In genomic region chr2:87519158-87520011, GRCh38 we compare ENCODE assay signal across 8 cellular contexts.
DNase-seq lines count a peak whose midpoint lies in the region; ATAC-seq, FAIRE-seq and TF ChIP-seq lines count a peak whose summit lies in the region.
"Not testable (repeated sequence)": the region's sequence is repeated elsewhere in the genome, so short reads cannot be mapped to it uniquely, and the experiment has no call there.

No MANE protein-coding gene starts in this region.

- H3K4me3 Mint-ChIP-seq in activated CD4-positive, alpha-beta T cell treated with anti-CD3 and anti-CD28 coated beads, Interleukin-2, amount 10 ng/mL, durations not matched to agents 24 days and 14 days: not testable (repeated sequence)

- peaks cover 23% of the 10 kb centered on the region for H3K4me1 Mint-ChIP-seq in activated CD4-positive, alpha-beta T cell treated with anti-CD3 and anti-CD28 coated beads, Interleukin-2, amount 10 ng/mL, durations not matched to agents 24 days and 14 days

- ATAC-seq in GM21367 (IDR thresholded peaks at IDR 0.05; ENCODE audit: unreplicated experiment) (peak; percentile 39), HG02798 (IDR thresholded peaks at IDR 0.05; ENCODE audit: poor library complexity, unreplicated experiment) (peak; percentile 41), left lung (peak; percentile 70)

- peak overlapping the region; percentile 72 for H3K27ac Mint-ChIP-seq in activated CD4-positive, alpha-beta T cell treated with anti-CD3 and anti-CD28 coated beads, Interleukin-2, amount 10 ng/mL, durations not matched to agents 24 days and 14 days

- H3K4me1 ChIP-seq in left lung: not testable (repeated sequence)
- H3K4me1 ChIP-seq in spleen: peaks cover 0 to 29% (median 9%) of the 10 kb centered on the region in 6 donors

- H3K27ac ChIP-seq in HL-60 (replicated peaks) (peak overlapping the region; percentile 64), left lung (peak overlapping the region in 1 of 2 donors; percentile 63), spleen (peak overlapping the region in 5 of 8 donors; percentile 42 to 89 (median 74))

- H3K27me3 Mint-ChIP-seq in activated CD4-positive, alpha-beta T cell treated with anti-CD3 and anti-CD28 coated beads, Interleukin-2, amount 10 ng/mL, durations not matched to agents 24 days and 14 days: not testable (repeated sequence)

- H3K4me3 ChIP-seq in HL-60 (replicated peaks; ENCODE audit: insufficient read depth, low read length); fibroblast of pulmonary artery (replicated peaks; ENCODE audit: low read depth, low read length); left lung; spleen: not testable (repeated sequence)

- intact Hi-C loops in activated CD4-positive, alpha-beta T cell treated with anti-CD3 and anti-CD28 coated beads, Interleukin-2, amount 10 ng/mL, durations not matched to agents 24 days and 14 days (cut with micrococcal nuclease); left lung (cut with DNase I); spleen (cut with DNase I; ENCODE audit: low total_unique reads): not testable (repeated sequence)

- 45 to 69% (median 63%) methylated on average over 2 to 5 of the region's 8 CpGs for WGBS in spleen, 5 donors

- H3K36me3 ChIP-seq in left lung, spleen: not testable (repeated sequence)

- H3K9me3 Mint-ChIP-seq in activated CD4-positive, alpha-beta T cell treated with anti-CD3 and anti-CD28 coated beads, Interleukin-2, amount 10 ng/mL, durations not matched to agents 24 days and 14 days: not testable (repeated sequence)

- DNase-seq in GM12891 (ENCODE audit: insufficient read length, low spot score); activated CD4-positive, alpha-beta T cell treated with anti-CD3 and anti-CD28 coated beads, Interleukin-2, amount 10 ng/mL, durations not matched to agents 24 days and 14 days; spleen: not testable (repeated sequence)
- DNase-seq in HL-60 (ENCODE audit: low read depth in 1 of 2, low spot score in 1 of 2) (peak in 1 of 2 experiments; percentile 65), fibroblast of pulmonary artery (ENCODE audit: low read depth) (peak; percentile 11), left lung (peak; percentile 24 to 31)

- H3K36me3 Mint-ChIP-seq in activated CD4-positive, alpha-beta T cell treated with anti-CD3 and anti-CD28 coated beads, Interleukin-2, amount 10 ng/mL, durations not matched to agents 24 days and 14 days (ENCODE audit: low read depth): peaks cover 33% of the 10 kb centered on the region

- not testable (repeated sequence) for TF ChIP-seq POLR2A in GM12891 (IDR thresholded peaks at IDR 0.05; ENCODE audit: low read depth, low read length); spleen (IDR thresholded peaks at IDR 0.05)

- H3K9me3 ChIP-seq in left lung, spleen: not testable (repeated sequence)

- not testable (repeated sequence) for TF ChIP-seq CTCF in HL-60 (IDR thresholded peaks at IDR 0.05; ENCODE audit: insufficient read depth, low read length); fibroblast of pulmonary artery (IDR thresholded peaks at IDR 0.05; ENCODE audit: low read length, missing control alignments); left lung (IDR thresholded peaks at IDR 0.05); spleen (IDR thresholded peaks at IDR 0.05 in 8 of 11, conservative IDR thresholded peaks at IDR 0.05 in 3 of 11)

- peak; percentile 51 for FAIRE-seq in GM12891 (lab: Jason Lieb, UNC)

- H3K27me3 ChIP-seq in HL-60 (ENCODE audit: insufficient read depth, poor library complexity, severe bottlenecking); left lung; spleen (replicated peaks in 1 of 7): not testable (repeated sequence)
